Comparison of ENCODE assay signal across 20 cellular contexts in genomic region chr11:223921-224320, GRCh38. TPM values are rescaled to one million over a fixed set of nuclear protein-coding genes. Genes with fewer than 3 reads are reported as not detected.
DNase-seq lines count a peak whose midpoint lies in the region; ATAC-seq lines count a peak whose summit lies in the region.
"Had no signal": no experiment of that assay in that cellular context is flagged by ENCODE, and none has a peak within 500 bp of the region (broad histone marks: within the 10 kb centered on the region; RNA-seq: fewer than 3 reads in every experiment).

No MANE protein-coding gene starts in this region.

- H3K9me3 Mint-ChIP-seq in activated CD8-positive, alpha-beta memory T cell treated with anti-CD3 and anti-CD28 coated beads, Interleukin-2, amount 10 ng/mL, durations not matched to agents 7 days and 5 days (ENCODE audit: low read depth), result no peaks in the 10 kb centered on the region
- H3K9me3 Mint-ChIP-seq: CD14-positive monocyte; CD8-positive, alpha-beta T cell; H9 had no signal

- peaks cover 7% of the 10 kb centered on the region for H3K4me1 Mint-ChIP-seq in activated CD8-positive, alpha-beta memory T cell treated with anti-CD3 and anti-CD28 coated beads, Interleukin-2, amount 10 ng/mL, durations not matched to agents 7 days and 5 days
- H3K4me1 Mint-ChIP-seq: CD14-positive monocyte, H9 had no signal

- peaks cover 0 to 20% (median 9%) of the 10 kb centered on the region in 11 experiments; a peak in 12 of 22 replicates for H3K36me3 ChIP-seq in BLaER1 treated with 17β-estradiol and CSF1 and Interleukin-3, amounts not matched to agents 10 nM and 100 nM

- H4K20me1 ChIP-seq in BLaER1 treated with 17β-estradiol and CSF1 and Interleukin-3, amounts not matched to agents 10 nM and 100 nM, result no peaks in the 10 kb centered on the region

- CTCF ChIA-PET in activated CD8-positive, alpha-beta memory T cell treated with anti-CD3 and anti-CD28 coated beads, Interleukin-2, amount 10 ng/mL, durations not matched to agents 7 days and 5 days (lab: Charles Lee), result no interaction called here

- H3K27ac ChIP-seq in BLaER1 treated with 17β-estradiol and CSF1 and Interleukin-3, amounts not matched to agents 10 nM and 100 nM, result peak overlapping the region in 8 of 11 experiments; percentile 77 to 96 (median 84); a peak in 17 of 22 replicates
- H3K27ac ChIP-seq in cingulate gyrus (ENCODE audit: low read depth, low read length), result peak overlapping the region; percentile 29

- peak; percentile 34 for DNase-seq in activated CD8-positive, alpha-beta memory T cell treated with anti-CD3 and anti-CD28 coated beads, Interleukin-2, amount 50 U/mL, for 48 hours
- no peak for DNase-seq in activated CD8-positive, alpha-beta memory T cell treated with anti-CD3 and anti-CD28 coated beads, Interleukin-2, amount 10 ng/mL, durations not matched to agents 7 days and 5 days
- DNase-seq in left lobe of liver (ENCODE audit: low spot score), result peak; percentile 38
- DNase-seq in activated gamma-delta T cell treated with Interleukin-2 at 50 U/mL for 16 hours, result no peak
- no peak for DNase-seq in activated CD4-positive, alpha-beta T cell treated with anti-CD3 and anti-CD28 coated beads, Interleukin-2, amount 50 U/mL, for 4 hours
- DNase-seq: ACHN, COR-L47, DMS153, DMS79 treated with DMSO at 0.1 percent for 48 hours, EL, GOT3, H9 had no signal

- H3K4me1 ChIP-seq in BLaER1 treated with 17β-estradiol and CSF1 and Interleukin-3, amounts not matched to agents 10 nM and 100 nM, result peaks cover 26 to 55% (median 49%) of the 10 kb centered on the region in 10 experiments

- H3K27me3 ChIP-seq in BLaER1 treated with 17β-estradiol and CSF1 and Interleukin-3, amounts not matched to agents 10 nM and 100 nM, result no peaks in the 10 kb centered on the region

- H3K9me3 ChIP-seq in BLaER1 treated with 17β-estradiol and CSF1 and Interleukin-3, amounts not matched to agents 10 nM and 100 nM (replicated peaks in 1 of 11), result no peaks in the 10 kb centered on the region

- no peaks in the 10 kb centered on the region for H3K36me3 Mint-ChIP-seq in activated CD8-positive, alpha-beta memory T cell treated with anti-CD3 and anti-CD28 coated beads, Interleukin-2, amount 10 ng/mL, durations not matched to agents 7 days and 5 days

- H3K27me3 Mint-ChIP-seq in activated CD8-positive, alpha-beta memory T cell treated with anti-CD3 and anti-CD28 coated beads, Interleukin-2, amount 10 ng/mL, durations not matched to agents 7 days and 5 days, result no peaks in the 10 kb centered on the region
- H3K27me3 Mint-ChIP-seq: B cell had no signal

- no peak overlapping the region for H3K4me3 Mint-ChIP-seq in activated CD8-positive, alpha-beta memory T cell treated with anti-CD3 and anti-CD28 coated beads, Interleukin-2, amount 10 ng/mL, durations not matched to agents 7 days and 5 days
- H3K4me3 Mint-ChIP-seq: B cell; CD14-positive monocyte; CD8-positive, alpha-beta T cell; H9 had no signal

- H3K27ac Mint-ChIP-seq in activated CD8-positive, alpha-beta memory T cell treated with anti-CD3 and anti-CD28 coated beads, Interleukin-2, amount 10 ng/mL, durations not matched to agents 7 days and 5 days, result no peak overlapping the region
- H3K27ac Mint-ChIP-seq: B cell; CD8-positive, alpha-beta T cell had no signal

- peak overlapping the region in 9 of 11 experiments; percentile 16 to 80 (median 71); a peak in 16 of 22 replicates for H3K9ac ChIP-seq in BLaER1 treated with 17β-estradiol and CSF1 and Interleukin-3, amounts not matched to agents 10 nM and 100 nM

- no peak for ATAC-seq in activated CD8-positive, alpha-beta memory T cell treated with anti-CD3 and anti-CD28 coated beads, Interleukin-2, amount 10 ng/mL, durations not matched to agents 7 days and 5 days
- no peak for ATAC-seq in left lobe of liver
- no peak for ATAC-seq in GM21515 (IDR thresholded peaks at IDR 0.05; ENCODE audit: unreplicated experiment)
- ATAC-seq: CD8-positive, alpha-beta T cell had no signal

- H3K4me2 ChIP-seq in BLaER1 treated with 17β-estradiol and CSF1 and Interleukin-3, amounts not matched to agents 10 nM and 100 nM, result peak overlapping the region; percentile 28 to 96 (median 75)

- H3K4me3 ChIP-seq in BLaER1 treated with 17β-estradiol and CSF1 and Interleukin-3, amounts not matched to agents 10 nM and 100 nM, result peak overlapping the region in 1 of 10 experiments; percentile 13; a peak in 1 of 20 replicates

RNA-seq across cellular contexts. Expression of gene SIRT3, which starts 12.2 kb away (rescaled TPM):
- 10 to 100 TPM; 12.8 to 15.9 TPM for total RNA-seq in activated CD8-positive, alpha-beta memory T cell treated with anti-CD3 and anti-CD28 coated beads, Interleukin-2, amount 10 ng/mL, durations not matched to agents 7 days and 5 days
- total RNA-seq in left lobe of liver, result 21.4 TPM

RNA-seq across cellular contexts. Expression of gene PSMD13, which starts 12.9 kb away (rescaled TPM):
- 100 to 1,000 TPM; 166 to 199 TPM for total RNA-seq in activated CD8-positive, alpha-beta memory T cell treated with anti-CD3 and anti-CD28 coated beads, Interleukin-2, amount 10 ng/mL, durations not matched to agents 7 days and 5 days
- total RNA-seq in left lobe of liver, result 49.5 TPM

RNA-seq across cellular contexts. Expression of gene RIC8A, which starts 16.4 kb away (rescaled TPM):
- total RNA-seq in activated CD8-positive, alpha-beta memory T cell treated with anti-CD3 and anti-CD28 coated beads, Interleukin-2, amount 10 ng/mL, durations not matched to agents 7 days and 5 days, result 100 to 1,000 TPM; 110 to 113 TPM
- total RNA-seq in left lobe of liver, result 31.4 TPM

RNA-seq across cellular contexts. Expression of gene BET1L, which starts 16.7 kb away (rescaled TPM):
- 10 to 100 TPM; 28.8 to 31.7 TPM for total RNA-seq in activated CD8-positive, alpha-beta memory T cell treated with anti-CD3 and anti-CD28 coated beads, Interleukin-2, amount 10 ng/mL, durations not matched to agents 7 days and 5 days
- total RNA-seq in left lobe of liver, result 33.6 TPM

RNA-seq across cellular contexts. Expression of gene SCGB1C1, which starts 31.0 kb away (rescaled TPM):
- not detected for total RNA-seq in activated CD8-positive, alpha-beta memory T cell treated with anti-CD3 and anti-CD28 coated beads, Interleukin-2, amount 10 ng/mL, durations not matched to agents 7 days and 5 days
- not detected for total RNA-seq in left lobe of liver
- total RNA-seq: A172; B cell; CD8-positive, alpha-beta T cell; H9; HT-29 had no signal

Comparison
In these comparisons a context has a peak if more than half of its experiments do, and no peak if none do; other contexts are left out.
1. DNase-seq: peak in activated CD8-positive, alpha-beta memory T cell treated with anti-CD3 and anti-CD28 coated beads, Interleukin-2, amount 50 U/mL, for 48 hours (single experiment) and left lobe of liver (single experiment); none in activated CD8-positive, alpha-beta memory T cell treated with anti-CD3 and anti-CD28 coated beads, Interleukin-2, amount 10 ng/mL, durations not matched to agents 7 days and 5 days (single experiment), activated gamma-delta T cell treated with Interleukin-2 at 50 U/mL for 16 hours (single experiment) and activated CD4-positive, alpha-beta T cell treated with anti-CD3 and anti-CD28 coated beads, Interleukin-2, amount 50 U/mL, for 4 hours (0 of 2).